14 cellular contexts compared by ENCODE assay signal in the genomic region with DNA sequence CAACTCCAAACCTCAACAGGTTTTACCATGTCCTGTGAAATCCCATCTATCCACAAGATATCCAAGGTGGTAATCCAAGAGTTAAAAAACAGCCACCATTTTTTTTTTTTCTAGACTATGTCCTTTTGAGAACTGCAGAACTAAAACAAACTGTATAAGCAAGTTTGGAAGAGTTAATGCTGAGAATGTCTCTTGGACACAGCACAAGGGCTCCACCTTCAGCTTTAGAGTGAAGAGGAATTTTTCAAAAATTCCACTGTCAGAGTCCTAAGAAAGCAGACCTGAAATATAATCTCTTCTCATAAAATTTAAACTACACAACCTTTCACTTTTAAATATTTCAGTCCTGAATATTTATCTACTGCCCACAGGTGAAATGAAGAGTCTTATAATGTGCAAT.
DNase-seq lines count a peak whose midpoint lies in the region; ATAC-seq and TF ChIP-seq lines count a peak whose summit lies in the region.
"Had no signal": no experiment of that assay in that cellular context is flagged by ENCODE, and none has a peak within 500 bp of the region (broad histone marks: within the 10 kb centered on the region; RNA-seq: fewer than 3 reads in every experiment).

No MANE protein-coding gene starts in this region.

- TF ChIP-seq CTCF in liver (IDR thresholded peaks at IDR 0.05; ENCODE audit: low read depth, low read length, missing input control) (peak; percentile 30), right atrium auricular region (IDR thresholded peaks at IDR 0.05) (no peak), ascending aorta (IDR thresholded peaks at IDR 0.05) (no peak)

- no peaks in the 10 kb centered on the region for H3K4me1 ChIP-seq in liver (ENCODE audit: control insufficient read depth in 4 of 4, insufficient read depth in 4 of 4, low read length in 3 of 4)
- H3K4me1 ChIP-seq in right atrium auricular region = no peaks in the 10 kb centered on the region
- H3K4me1 ChIP-seq in ascending aorta = no peaks in the 10 kb centered on the region
- H3K4me1 ChIP-seq: sigmoid colon had no signal

- no peak overlapping the region for H3K27ac ChIP-seq in liver (ENCODE audit: low read depth in 1 of 2, low read length in 2 of 2)
- no peak overlapping the region for H3K27ac ChIP-seq in right atrium auricular region
- no peak overlapping the region for H3K27ac ChIP-seq in ascending aorta
- H3K27ac ChIP-seq: GM23248, sigmoid colon had no signal

- H3K4me3 ChIP-seq in Jurkat, Clone E6-1 (ENCODE audit: low read length) = no peak overlapping the region
- H3K4me3 ChIP-seq in liver (ENCODE audit: low read depth in 1 of 3, low read length in 3 of 3) = no peak overlapping the region
- no peak overlapping the region for H3K4me3 ChIP-seq in right atrium auricular region
- H3K4me3 ChIP-seq in ascending aorta = no peak overlapping the region
- no peak overlapping the region for H3K4me3 ChIP-seq in MG63
- H3K4me3 ChIP-seq: GM23248, lung, sigmoid colon had no signal

- H3K9me3 ChIP-seq in liver (ENCODE audit: control insufficient read depth in 4 of 4, low read length in 3 of 4) (peaks cover 2 to 5% (median 3%) of the 10 kb centered on the region in 4 donors), right atrium auricular region (no peaks in the 10 kb centered on the region), ascending aorta (no peaks in the 10 kb centered on the region), MG63 (no peaks in the 10 kb centered on the region)
- H3K9me3 ChIP-seq: sigmoid colon had no signal

- DNase-seq in DMS53 treated with DMSO at 0.1 percent for 48 hours (lab: John Stamatoyannopoulos, UW; ENCODE audit: unreplicated experiment) (peak; percentile 2), GM19238 (ENCODE audit: insufficient read length, low spot score) (no peak), right atrium auricular region (ENCODE audit: low spot score) (no peak), ascending aorta (ENCODE audit: low spot score in 2 of 2) (no peak), MG63 (no peak)
- DNase-seq in Jurkat, Clone E6-1 (ENCODE audit: low read depth, low spot score) = peak; percentile 27
- DNase-seq: activated CD8-positive, alpha-beta memory T cell treated with anti-CD3 and anti-CD28 coated beads, Interleukin-2, amount 50 U/mL, for 48 hours; CD8-positive, alpha-beta memory T cell; GM23248; NCI-H2081; sigmoid colon had no signal

- ATAC-seq in SK-N-SH treated with all-trans-retinoic acid at 6 μM for 48 hours = peak; percentile 85

- peak; percentile 70 to 82 for TF ChIP-seq RAD21 in liver (IDR thresholded peaks at IDR 0.05)

- H3K27me3 ChIP-seq in liver (ENCODE audit: control insufficient read depth in 4 of 4, insufficient read depth in 4 of 4, low read length in 3 of 4) (no peaks in the 10 kb centered on the region), right atrium auricular region (no peaks in the 10 kb centered on the region), ascending aorta (no peaks in the 10 kb centered on the region), MG63 (peaks cover 10% of the 10 kb centered on the region)
- H3K27me3 ChIP-seq: sigmoid colon had no signal

- no peak overlapping the region for H3K9ac ChIP-seq in liver (ENCODE audit: low read depth in 1 of 2, low read length in 2 of 2)
- H3K9ac ChIP-seq: GM23248 had no signal

- intact Hi-C loops in ascending aorta (cut with DNase I) = no loop called here

- no peaks in the 10 kb centered on the region for H3K36me3 ChIP-seq in liver (ENCODE audit: control insufficient read depth in 4 of 4, insufficient read depth in 3 of 4, low read depth in 1 of 4, low read length in 3 of 4)
- no peaks in the 10 kb centered on the region for H3K36me3 ChIP-seq in right atrium auricular region
- no peaks in the 10 kb centered on the region for H3K36me3 ChIP-seq in ascending aorta
- H3K36me3 ChIP-seq in MG63 = no peaks in the 10 kb centered on the region
- H3K36me3 ChIP-seq: sigmoid colon had no signal

TF ChIP-seq in SK-N-SH treated with all-trans-retinoic acid at 6 μM for 48 hours, 23 proteins besides CTCF, POLR2A, EP300 and RAD21 (continues in another document):
- no peak for TF ChIP-seq TCF4 (CRISPR knock-in tag; IDR thresholded peaks at IDR 0.05; ENCODE audit: borderline replicate concordance)
- no peak for TF ChIP-seq ZFP30 (CRISPR knock-in tag; IDR thresholded peaks at IDR 0.05)
- no peak for TF ChIP-seq ZNF8 (CRISPR knock-in tag; IDR thresholded peaks at IDR 0.05)
- no peak for TF ChIP-seq ESRRG (CRISPR knock-in tag; IDR thresholded peaks at IDR 0.05)
- TF ChIP-seq CSRNP3 (CRISPR knock-in tag; IDR thresholded peaks at IDR 0.05) = no peak
- TF ChIP-seq PATZ1 (CRISPR knock-in tag; IDR thresholded peaks at IDR 0.05; ENCODE audit: borderline replicate concordance) = no peak
- TF ChIP-seq ZNF565 (CRISPR knock-in tag; conservative IDR thresholded peaks at IDR 0.05; ENCODE audit: low read depth) = no peak

TF ChIP-seq in liver, 16 proteins besides CTCF, POLR2A, EP300 and RAD21:
- TF ChIP-seq YY1 (IDR thresholded peaks at IDR 0.05) (no peak), ZBTB33 (IDR thresholded peaks at IDR 0.05) (no peak), RXRA (IDR thresholded peaks at IDR 0.05) (no peak), MAX (IDR thresholded peaks at IDR 0.05) (no peak), FOXA2 (IDR thresholded peaks at IDR 0.05) (no peak), HNF4A (conservative IDR thresholded peaks at IDR 0.05) (no peak), NR2F2 (IDR thresholded peaks at IDR 0.05) (no peak), ATF3 (IDR thresholded peaks at IDR 0.05) (no peak), GABPA (IDR thresholded peaks at IDR 0.05 in 1 of 2, conservative IDR thresholded peaks at IDR 0.05 in 1 of 2) (no peak), FOXA1 (IDR thresholded peaks at IDR 0.05) (no peak), TAF1 (conservative IDR thresholded peaks at IDR 0.05) (no peak), HNF4G (IDR thresholded peaks at IDR 0.05) (no peak)

Comparison
In these comparisons a context has a peak if more than half of its experiments do, and no peak if none do; other contexts are left out.
1. DNase-seq: peak in DMS53 treated with DMSO at 0.1 percent for 48 hours (single experiment) and Jurkat, Clone E6-1 (single experiment); none in GM19238 (single experiment), right atrium auricular region (single experiment), ascending aorta (0 of 2) and MG63 (single experiment).